In genomic region chr6:152858151-152858550, GRCh38 we compare ENCODE assay signal across 30 cellular contexts.
DNase-seq lines count a peak whose midpoint lies in the region; ATAC-seq and TF ChIP-seq lines count a peak whose summit lies in the region.
"Had no signal": no experiment of that assay in that cellular context is flagged by ENCODE, and none has a peak within 500 bp of the region (broad histone marks: within the 10 kb centered on the region; RNA-seq: fewer than 3 reads in every experiment).

No MANE protein-coding gene starts in this region.

- DNase-seq in G401 (ENCODE audit: low spot score): peak; percentile 95
- peak; percentile 95 for DNase-seq in cerebellar cortex (ENCODE audit: low spot score)
- peak; percentile 61 for DNase-seq in cerebellum (ENCODE audit: low spot score)
- DNase-seq in COLO668 (lab: John Stamatoyannopoulos, UW; ENCODE audit: unreplicated experiment): no peak
- no peak for DNase-seq in NCI-H146 (lab: John Stamatoyannopoulos, UW)
- DNase-seq: 8988T; ACHN; AML-193; BE2C; Caco-2; Calu3; CD4-positive, alpha-beta memory T cell; CD4-positive, alpha-beta T cell; CD4-positive, CD25-positive, alpha-beta regulatory T cell; CD8-positive, alpha-beta memory T cell; CD8-positive, alpha-beta T cell; COR-L47; DMS 273 treated with DMSO at 0.1 percent for 48 hours; DMS153; DMS53; DMS79; DMS79 treated with DMSO at 0.1 percent for 48 hours; DND-41; EL had no signal

- no peak for ATAC-seq in HG02970 (IDR thresholded peaks at IDR 0.05; ENCODE audit: low FRiP score, unreplicated experiment)
- no peak for ATAC-seq in GM21717 (IDR thresholded peaks at IDR 0.05; ENCODE audit: unreplicated experiment)
- ATAC-seq: A549; CD8-positive, alpha-beta T cell had no signal

- H3K9me3 Mint-ChIP-seq in nephron: no peaks in the 10 kb centered on the region
- H3K9me3 Mint-ChIP-seq: CD14-positive monocyte; CD4-positive, alpha-beta memory T cell; CD4-positive, alpha-beta T cell; CD8-positive, alpha-beta memory T cell; CD8-positive, alpha-beta T cell had no signal

- in situ Hi-C loops in G401 (cut with HindIII; ENCODE audit: low sequenced_read_pairs): no loop called here

- TF ChIP-seq CTCF in nephron (IDR thresholded peaks at IDR 0.05; ENCODE audit: unreplicated experiment in 3 of 3): no peak

- peaks cover 6% of the 10 kb centered on the region for H3K4me1 Mint-ChIP-seq in nephron
- H3K4me1 Mint-ChIP-seq: B cell; CD14-positive monocyte; CD4-positive, CD25-positive, alpha-beta regulatory T cell had no signal

- no peaks in the 10 kb centered on the region for H3K36me3 Mint-ChIP-seq in nephron (ENCODE audit: low read depth)
- H3K36me3 Mint-ChIP-seq: CD14-positive monocyte; CD4-positive, alpha-beta memory T cell; CD4-positive, CD25-positive, alpha-beta regulatory T cell; CD8-positive, alpha-beta memory T cell; CD8-positive, alpha-beta T cell had no signal

- peaks cover 8% of the 10 kb centered on the region for H3K27me3 Mint-ChIP-seq in nephron (ENCODE audit: low read depth)

- no peak overlapping the region for H3K4me3 Mint-ChIP-seq in nephron
- H3K4me3 Mint-ChIP-seq: B cell; CD14-positive monocyte; CD4-positive, alpha-beta memory T cell; CD4-positive, alpha-beta T cell; CD4-positive, CD25-positive, alpha-beta regulatory T cell; CD8-positive, alpha-beta T cell had no signal

- H3K27ac Mint-ChIP-seq in nephron: peak overlapping the region in 2 of 3 experiments; percentile 8 to 61
- H3K27ac Mint-ChIP-seq: B cell; CD14-positive monocyte; CD4-positive, alpha-beta memory T cell; CD4-positive, alpha-beta T cell; CD4-positive, CD25-positive, alpha-beta regulatory T cell; CD8-positive, alpha-beta memory T cell; CD8-positive, alpha-beta T cell had no signal

Comparison
In these comparisons a context has a peak if more than half of its experiments do, and no peak if none do; other contexts are left out.
1. DNase-seq: peak in G401 (single experiment), cerebellar cortex (single experiment) and cerebellum (single experiment); none in COLO668 (single experiment) and NCI-H146 (single experiment).